ENCODE assay signal across 22 cellular contexts in the genomic region with DNA sequence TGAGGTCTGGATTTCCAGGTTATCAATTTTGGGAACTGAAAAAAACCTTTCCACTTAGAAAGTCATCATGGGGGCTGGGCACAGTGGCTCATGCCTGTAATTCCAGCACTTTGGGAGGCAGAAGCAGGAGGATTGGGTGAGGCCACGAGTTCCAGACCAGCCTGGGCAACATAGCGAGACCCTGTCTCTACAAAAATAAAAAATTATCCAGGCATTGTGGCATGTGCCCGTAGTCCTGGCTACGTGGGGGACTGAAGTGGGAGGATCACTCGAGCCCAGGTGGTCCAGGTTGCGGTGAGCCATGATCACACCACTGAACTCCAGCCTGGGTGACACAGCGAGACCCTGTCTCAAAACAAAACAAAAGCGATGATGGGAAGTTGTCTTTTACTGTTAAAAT. TPM values are rescaled to one million over a fixed set of nuclear protein-coding genes. Genes with fewer than 3 reads are reported as not detected.
"Had no signal": no experiment of that assay in that cellular context is flagged by ENCODE, and none has a peak within 500 bp of the region (broad histone marks: within the 10 kb centered on the region; RNA-seq: fewer than 3 reads in every experiment).

No MANE protein-coding gene starts in this region.

- H3K27ac ChIP-seq: SJCRH30 had no signal

- H3K4me1 ChIP-seq: SJCRH30 had no signal

- H3K27me3 ChIP-seq: SJCRH30 had no signal

- ATAC-seq: HepG2, Right ventricle myocardium inferior, SK-N-SH treated with all-trans-retinoic acid at 6 μM for 48 hours had no signal

- H3K4me3 ChIP-seq: SJCRH30 had no signal

- H3K9me3 ChIP-seq: SJCRH30 had no signal

- FAIRE-seq: HepG2 had no signal

- H3K36me3 ChIP-seq: SJCRH30 had no signal

- DNase-seq: IMR-90, Karpas-422, KG1, MM.1S, NCI-H1092 treated with DMSO at 0.1 percent for 48 hours, NCI-H1436, NCI-H187, NCI-H2029, NCI-H2081 treated with DMSO at 0.1 percent for 48 hours, NCI-H2171, NCI-H226, NCI-H446, NCI-H510A, NCI-H524 treated with DMSO at 0.1 percent for 48 hours, NCI-H69, NCI-H774, RPMI8226, SHP77 treated with DMSO at 0.1 percent for 48 hours, SJCRH30 had no signal

RNA-seq across cellular contexts. Expression of gene TENM3, which starts 7.9 kb away (rescaled TPM):
- polyA plus RNA-seq: HepG2 had no signal
